In genomic region chr2:219409619-219410018, GRCh38 we compare ENCODE assay signal across 12 cellular contexts. TPM values are rescaled to one million over a fixed set of nuclear protein-coding genes. Genes with fewer than 3 reads are reported as not detected.
"Had no signal": no experiment of that assay in that cellular context is flagged by ENCODE, and none has a peak within 500 bp of the region (broad histone marks: within the 10 kb centered on the region; RNA-seq: fewer than 3 reads in every experiment).

No MANE protein-coding gene starts in this region.

- H3K36me3 ChIP-seq: brain microvascular endothelial cell, tibial nerve had no signal

- H3K27ac ChIP-seq: brain microvascular endothelial cell, dorsolateral prefrontal cortex, skin epidermis, tibial nerve had no signal

- H3K4me1 ChIP-seq: tibial nerve had no signal

- H3K4me1 Mint-ChIP-seq: natural killer cell had no signal

- H3K9me3 Mint-ChIP-seq: activated naive CD4-positive, alpha-beta T cell treated with anti-CD3 and anti-CD28 coated beads, Interleukin-2, amount 50 U/mL, for 72 hours; natural killer cell had no signal

- H3K27me3 ChIP-seq: brain microvascular endothelial cell had no signal

- H3K4me3 Mint-ChIP-seq: natural killer cell had no signal

- DNase-seq: activated T-cell treated with anti-CD3 and anti-CD28 coated beads, Interleukin-2, amount 50 U/mL, for 1 hour; amniotic stem cell; brain microvascular endothelial cell; dorsolateral prefrontal cortex; hypothalamus; natural killer cell; stimulated activated CD4-positive, alpha-beta T cell treated with anti-CD3 and anti-CD28 coated beads, Interleukin-4, amount 100 ng/mL, for 4 hours; T-helper 2 cell had no signal

- H3K27ac Mint-ChIP-seq: natural killer cell had no signal

- ATAC-seq: activated CD4-positive, CD25-positive, alpha-beta regulatory T cell treated with anti-CD3 and anti-CD28 coated beads, Interleukin-2, amount 50 U/mL, for 24 hours; activated naive CD4-positive, alpha-beta T cell treated with anti-CD3 and anti-CD28 coated beads, Interleukin-2, amount 50 U/mL, for 72 hours; natural killer cell had no signal

- H3K4me3 ChIP-seq: dorsolateral prefrontal cortex, skin epidermis, tibial nerve had no signal

RNA-seq across cellular contexts. Expression of gene DES, which starts 8.6 kb away (rescaled TPM):
- total RNA-seq: activated naive CD4-positive, alpha-beta T cell treated with anti-CD3 and anti-CD28 coated beads, Interleukin-2, amount 50 U/mL, for 72 hours; natural killer cell had no signal
